ENCODE assay signal across 9 cellular contexts in the genomic region with DNA sequence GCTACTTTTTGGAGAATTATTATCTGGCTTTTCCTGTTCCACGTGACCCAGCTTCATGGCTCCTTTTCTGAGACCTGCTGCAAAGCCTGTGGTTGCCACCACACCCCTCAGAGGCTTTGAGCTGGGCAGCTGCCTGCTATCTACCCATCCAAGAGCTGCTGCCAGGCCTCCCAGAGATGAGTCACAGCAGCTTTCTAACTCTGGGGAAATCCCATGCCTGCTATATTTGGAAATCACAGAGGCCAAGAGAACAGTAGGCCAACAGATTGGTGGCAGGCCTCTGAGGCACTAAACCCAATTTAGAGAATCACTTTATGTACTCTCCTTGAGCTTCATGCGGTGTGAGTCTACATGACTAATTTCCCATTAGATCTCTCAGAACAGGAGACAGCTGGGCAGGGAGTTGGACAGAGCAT. TPM values are rescaled to one million over a fixed set of nuclear protein-coding genes. Genes with fewer than 3 reads are reported as not detected.
DNase-seq lines count a peak whose midpoint lies in the region; ATAC-seq and TF ChIP-seq lines count a peak whose summit lies in the region.
"Had no signal": no experiment of that assay in that cellular context is flagged by ENCODE, and none has a peak within 500 bp of the region (broad histone marks: within the 10 kb centered on the region; RNA-seq: fewer than 3 reads in every experiment).

No MANE protein-coding gene starts in this region.

- H3K9me3 ChIP-seq in HEK293 (ENCODE audit: control insufficient read depth, insufficient read depth, low read depth, low read length) (no peaks in the 10 kb centered on the region), MG63 (no peaks in the 10 kb centered on the region), esophagus muscularis mucosa (no peaks in the 10 kb centered on the region), tibial artery (no peaks in the 10 kb centered on the region)
- H3K9me3 ChIP-seq: breast epithelium had no signal

- TF ChIP-seq CTCF in HEK293 (tag by site-specific recombination; IDR thresholded peaks at IDR 0.05) (no peak), esophagus muscularis mucosa (IDR thresholded peaks at IDR 0.05) (no peak), tibial artery (IDR thresholded peaks at IDR 0.05) (no peak)

- intact Hi-C loops in esophagus muscularis mucosa (cut with DNase I) (no loop called here), tibial artery (cut with DNase I; ENCODE audit: low total_unique reads) (no loop called here)

- TF ChIP-seq POLR2A in esophagus muscularis mucosa (IDR thresholded peaks at IDR 0.05; ENCODE audit: low read depth) = no peak

- H3K36me3 ChIP-seq in HEK293 (ENCODE audit: control insufficient read depth in 2 of 2, insufficient read depth in 1 of 2, low read length in 2 of 2) (peaks cover 0 to 23% of the 10 kb centered on the region in 2 experiments; a peak in 2 of 3 replicates), MG63 (0 out of 2 replicates have a peak, but pooled peaks cover 2% of the 10 kb centered on the region), esophagus muscularis mucosa (peaks cover 0 to 12% (median 2%) of the 10 kb centered on the region in 4 donors), tibial artery (peaks cover 0 to 1% (median 0%) of the 10 kb centered on the region in 3 donors)
- H3K36me3 ChIP-seq: breast epithelium had no signal

- CTCF ChIA-PET in HEK293 (lab: Yijun Ruan, JAX) = interaction anchor here (0.6 to 1.1 kb wide), 3 partner anchors 35 to 183 kb away, joined by 3 to 4 read pairs (median 3); a partner anchor contains a TSS

- H3K36me3 Mint-ChIP-seq in natural killer cell treated with Interleukin-12 subunit alpha and Interleukin-12 subunit beta and Interleukin-15 and Interleukin-18, amount 100 ng/mL, for 72 hours = no peaks in the 10 kb centered on the region

- H3K27ac ChIP-seq in HEK293 (ENCODE audit: extremely low read depth, low read depth, low read length) (no peak overlapping the region), esophagus muscularis mucosa (replicated peaks in 1 of 4) (peak overlapping the region in 3 of 4 donors; percentile 32 to 67 (median 43)), tibial artery (peak overlapping the region; percentile 45 to 48)
- H3K27ac ChIP-seq: breast epithelium had no signal

- H3K4me3 ChIP-seq in HEK293 (ENCODE audit: low read depth, low read length) = no peak overlapping the region
- H3K4me3 ChIP-seq in MG63 = no peak overlapping the region
- H3K4me3 ChIP-seq in esophagus muscularis mucosa = no peak overlapping the region
- H3K4me3 ChIP-seq in tibial artery = no peak overlapping the region
- H3K4me3 ChIP-seq: breast epithelium had no signal

- WGBS in esophagus muscularis mucosa = 19% methylated on average over 2 of the region's 2 CpGs

- no peak overlapping the region for H3K27ac Mint-ChIP-seq in natural killer cell treated with Interleukin-12 subunit alpha and Interleukin-12 subunit beta and Interleukin-15 and Interleukin-18, amount 100 ng/mL, for 72 hours

- no peaks in the 10 kb centered on the region for H3K4me1 ChIP-seq in HEK293 (ENCODE audit: control insufficient read depth, insufficient read depth, low read length)
- peaks cover 5 to 14% (median 13%) of the 10 kb centered on the region in 4 donors for H3K4me1 ChIP-seq in esophagus muscularis mucosa
- peaks cover 0 to 15% (median 10%) of the 10 kb centered on the region in 4 donors for H3K4me1 ChIP-seq in tibial artery
- H3K4me1 ChIP-seq: breast epithelium had no signal

- H3K27me3 Mint-ChIP-seq in natural killer cell treated with Interleukin-12 subunit alpha and Interleukin-12 subunit beta and Interleukin-15 and Interleukin-18, amount 100 ng/mL, for 72 hours = peaks cover 2 to 5% of the 10 kb centered on the region in 2 donors

- H3K4me3 Mint-ChIP-seq in natural killer cell treated with Interleukin-12 subunit alpha and Interleukin-12 subunit beta and Interleukin-15 and Interleukin-18, amount 100 ng/mL, for 72 hours = peak overlapping the region; percentile 34

- DNase-seq in NCI-H1092 treated with DMSO at 0.1 percent for 48 hours (lab: John Stamatoyannopoulos, UW) (peak; percentile 42), NCI-H1092 (lab: John Stamatoyannopoulos, UW) (no peak), MG63 (peak; percentile 93), esophagus muscularis mucosa (ENCODE audit: extremely low spot score) (no peak), tibial artery (peak; percentile 81 to 89)
- peak; percentile 8 to 13 for DNase-seq in activated CD4-positive, alpha-beta T cell treated with anti-CD3 and anti-CD28 coated beads for 4 hours
- DNase-seq in natural killer cell treated with Interleukin-12 subunit alpha and Interleukin-12 subunit beta and Interleukin-15 and Interleukin-18, amount 100 ng/mL, for 72 hours (ENCODE audit: low spot score) = peak; percentile 63

- POLR2A ChIA-PET in HEK293 (lab: Yijun Ruan, JAX) = interaction anchor here (0.7 kb wide), 1 partner anchor 15 kb away, joined by 3 read pairs; no protein-coding TSS in a partner anchor

- no peaks in the 10 kb centered on the region for H3K27me3 ChIP-seq in MG63
- no peaks in the 10 kb centered on the region for H3K27me3 ChIP-seq in esophagus muscularis mucosa
- H3K27me3 ChIP-seq in tibial artery = no peaks in the 10 kb centered on the region
- H3K27me3 ChIP-seq: breast epithelium had no signal

- no peaks in the 10 kb centered on the region for H3K9me3 Mint-ChIP-seq in natural killer cell treated with Interleukin-12 subunit alpha and Interleukin-12 subunit beta and Interleukin-15 and Interleukin-18, amount 100 ng/mL, for 72 hours

- ATAC-seq in natural killer cell treated with Interleukin-12 subunit alpha and Interleukin-12 subunit beta and Interleukin-15 and Interleukin-18, amount 100 ng/mL, for 72 hours = peak; percentile 94

- H3K4me1 Mint-ChIP-seq in natural killer cell treated with Interleukin-12 subunit alpha and Interleukin-12 subunit beta and Interleukin-15 and Interleukin-18, amount 100 ng/mL, for 72 hours (ENCODE audit: low read depth in 2 of 2) = peaks cover 0 to 8% of the 10 kb centered on the region in 2 donors

- no peak for TF ChIP-seq EP300 in esophagus muscularis mucosa (IDR thresholded peaks at IDR 0.05)

TF ChIP-seq in HEK293, 187 proteins besides CTCF, POLR2A, EP300 and RAD21:
- TF ChIP-seq ZNF660 (tag by site-specific recombination; IDR thresholded peaks at IDR 0.05) = peak; percentile 59
- TF ChIP-seq, protein P1, sequence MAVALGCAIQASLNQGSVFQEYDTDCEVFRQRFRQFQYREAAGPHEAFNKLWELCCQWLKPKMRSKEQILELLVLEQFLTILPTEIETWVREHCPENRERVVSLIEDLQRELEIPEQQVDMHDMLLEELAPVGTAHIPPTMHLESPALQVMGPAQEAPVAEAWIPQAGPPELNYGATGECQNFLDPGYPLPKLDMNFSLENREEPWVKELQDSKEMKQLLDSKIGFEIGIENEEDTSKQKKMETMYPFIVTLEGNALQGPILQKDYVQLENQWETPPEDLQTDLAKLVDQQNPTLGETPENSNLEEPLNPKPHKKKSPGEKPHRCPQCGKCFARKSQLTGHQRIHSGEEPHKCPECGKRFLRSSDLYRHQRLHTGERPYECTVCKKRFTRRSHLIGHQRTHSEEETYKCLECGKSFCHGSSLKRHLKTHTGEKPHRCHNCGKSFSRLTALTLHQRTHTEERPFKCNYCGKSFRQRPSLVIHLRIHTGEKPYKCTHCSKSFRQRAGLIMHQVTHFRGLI (tag by site-specific recombination; IDR thresholded peaks at IDR 0.05) = no peak
- TF ChIP-seq ZNF335 (tag by site-specific recombination; conservative IDR thresholded peaks at IDR 0.05) = peak; percentile 23; the same call in 1 of the 2 replicates
- TF ChIP-seq, protein P2, sequence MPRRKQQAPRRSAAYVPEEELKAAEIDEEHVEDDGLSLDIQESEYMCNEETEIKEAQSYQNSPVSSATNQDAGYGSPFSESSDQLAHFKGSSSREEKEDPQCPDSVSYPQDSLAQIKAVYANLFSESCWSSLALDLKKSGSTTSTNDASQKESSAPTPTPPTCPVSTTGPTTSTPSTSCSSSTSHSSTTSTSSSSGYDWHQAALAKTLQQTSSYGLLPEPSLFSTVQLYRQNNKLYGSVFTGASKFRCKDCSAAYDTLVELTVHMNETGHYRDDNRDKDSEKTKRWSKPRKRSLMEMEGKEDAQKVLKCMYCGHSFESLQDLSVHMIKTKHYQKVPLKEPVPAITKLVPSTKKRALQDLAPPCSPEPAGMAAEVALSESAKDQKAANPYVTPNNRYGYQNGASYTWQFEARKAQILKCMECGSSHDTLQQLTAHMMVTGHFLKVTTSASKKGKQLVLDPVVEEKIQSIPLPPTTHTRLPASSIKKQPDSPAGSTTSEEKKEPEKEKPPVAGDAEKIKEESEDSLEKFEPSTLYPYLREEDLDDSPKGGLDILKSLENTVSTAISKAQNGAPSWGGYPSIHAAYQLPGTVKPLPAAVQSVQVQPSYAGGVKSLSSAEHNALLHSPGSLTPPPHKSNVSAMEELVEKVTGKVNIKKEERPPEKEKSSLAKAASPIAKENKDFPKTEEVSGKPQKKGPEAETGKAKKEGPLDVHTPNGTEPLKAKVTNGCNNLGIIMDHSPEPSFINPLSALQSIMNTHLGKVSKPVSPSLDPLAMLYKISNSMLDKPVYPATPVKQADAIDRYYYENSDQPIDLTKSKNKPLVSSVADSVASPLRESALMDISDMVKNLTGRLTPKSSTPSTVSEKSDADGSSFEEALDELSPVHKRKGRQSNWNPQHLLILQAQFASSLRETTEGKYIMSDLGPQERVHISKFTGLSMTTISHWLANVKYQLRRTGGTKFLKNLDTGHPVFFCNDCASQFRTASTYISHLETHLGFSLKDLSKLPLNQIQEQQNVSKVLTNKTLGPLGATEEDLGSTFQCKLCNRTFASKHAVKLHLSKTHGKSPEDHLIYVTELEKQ (tag by site-specific recombination; IDR thresholded peaks at IDR 0.05; ENCODE audit: borderline replicate concordance) = no peak

RNA-seq across cellular contexts. Expression of a gene that starts 35.2 kb away (rescaled TPM):
- total RNA-seq in MG63 (2014; rRNA removed; shearing (Covaris generic); ENCODE audit: low replicate concordance) = 16.8 and 24.7 TPM in 2 replicates
- 100 to 1,000 TPM in 1 of 4 donors, 10 to 100 TPM in 3; 72.6 to 135 (median 88.1) TPM for total RNA-seq in esophagus muscularis mucosa
- 1 to 10 TPM; 1.0 to 2.2 TPM for total RNA-seq in natural killer cell treated with Interleukin-12 subunit alpha and Interleukin-12 subunit beta and Interleukin-15 and Interleukin-18, amount 100 ng/mL, for 72 hours

Comparison
In these comparisons a context has a peak if more than half of its experiments do, and no peak if none do; other contexts are left out.
1. DNase-seq: peak in NCI-H1092 treated with DMSO at 0.1 percent for 48 hours (single experiment), MG63 (single experiment), activated CD4-positive, alpha-beta T cell treated with anti-CD3 and anti-CD28 coated beads for 4 hours (2 of 2), natural killer cell treated with Interleukin-12 subunit alpha and Interleukin-12 subunit beta and Interleukin-15 and Interleukin-18, amount 100 ng/mL, for 72 hours (single experiment) and tibial artery (2 of 2); none in NCI-H1092 (single experiment) and esophagus muscularis mucosa (single experiment).